Comparison of ENCODE assay signal across 2 cellular contexts in genomic region chr10:19488592-19489280, GRCh38.
TF ChIP-seq lines count a peak whose summit lies in the region.

No MANE protein-coding gene starts in this region.

TF ChIP-seq in H1, 55 proteins besides CTCF, POLR2A, EP300 and RAD21 (continues in another document):
- TF ChIP-seq GTF2F1 (IDR thresholded peaks at IDR 0.05; ENCODE audit: borderline replicate concordance, low read depth, low read length) (no peak), FOSL1 (IDR thresholded peaks at IDR 0.05; ENCODE audit: insufficient read depth, low read depth, low read length) (no peak), KDM5A (IDR thresholded peaks at IDR 0.05; ENCODE audit: low read length) (no peak), CHD2 (IDR thresholded peaks at IDR 0.05; ENCODE audit: low read length) (peak; percentile 39; the same call in 1 of the 2 replicates), TBP (IDR thresholded peaks at IDR 0.05; ENCODE audit: low read depth, low read length) (no peak; the same call in 1 of the 2 replicates), RNF2 (IDR thresholded peaks at IDR 0.05; ENCODE audit: borderline replicate concordance, low read depth, low read length, missing control alignments, poor library complexity, severe bottlenecking) (no peak), RBBP5 (IDR thresholded peaks at IDR 0.05; ENCODE audit: borderline replicate concordance, low read depth, low read length) (peak; percentile 76; the same call in 1 of the 2 replicates), HDAC2 (IDR thresholded peaks at IDR 0.05; ENCODE audit: borderline replicate concordance in 1 of 2, low read depth in 2 of 2, low read length in 2 of 2) (0 out of 4 replicates have a peak, but pooled peaks of 1 of the 2 experiments have one; percentile 41), TEAD4 (IDR thresholded peaks at IDR 0.05; ENCODE audit: low read depth, low read length) (no peak), HDAC6 (IDR thresholded peaks at IDR 0.05; ENCODE audit: low read depth, low read length) (no peak), SP4 (IDR thresholded peaks at IDR 0.05; ENCODE audit: low read length) (no peak), RFX5 (IDR thresholded peaks at IDR 0.05; ENCODE audit: borderline replicate concordance, low read depth, low read length) (peak; percentile 56), TAF1 (IDR thresholded peaks at IDR 0.05; ENCODE audit: low read depth, low read length) (0 out of 2 replicates have a peak, but pooled peaks have one; percentile 44)
- TF ChIP-seq, protein P1, sequence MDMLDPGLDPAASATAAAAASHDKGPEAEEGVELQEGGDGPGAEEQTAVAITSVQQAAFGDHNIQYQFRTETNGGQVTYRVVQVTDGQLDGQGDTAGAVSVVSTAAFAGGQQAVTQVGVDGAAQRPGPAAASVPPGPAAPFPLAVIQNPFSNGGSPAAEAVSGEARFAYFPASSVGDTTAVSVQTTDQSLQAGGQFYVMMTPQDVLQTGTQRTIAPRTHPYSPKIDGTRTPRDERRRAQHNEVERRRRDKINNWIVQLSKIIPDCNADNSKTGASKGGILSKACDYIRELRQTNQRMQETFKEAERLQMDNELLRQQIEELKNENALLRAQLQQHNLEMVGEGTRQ (IDR thresholded peaks at IDR 0.05; ENCODE audit: low read length), result no peak
- TF ChIP-seq, protein P2, sequence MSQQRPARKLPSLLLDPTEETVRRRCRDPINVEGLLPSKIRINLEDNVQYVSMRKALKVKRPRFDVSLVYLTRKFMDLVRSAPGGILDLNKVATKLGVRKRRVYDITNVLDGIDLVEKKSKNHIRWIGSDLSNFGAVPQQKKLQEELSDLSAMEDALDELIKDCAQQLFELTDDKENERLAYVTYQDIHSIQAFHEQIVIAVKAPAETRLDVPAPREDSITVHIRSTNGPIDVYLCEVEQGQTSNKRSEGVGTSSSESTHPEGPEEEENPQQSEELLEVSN (IDR thresholded peaks at IDR 0.05), result peak; percentile 92
- TF ChIP-seq, protein P3, sequence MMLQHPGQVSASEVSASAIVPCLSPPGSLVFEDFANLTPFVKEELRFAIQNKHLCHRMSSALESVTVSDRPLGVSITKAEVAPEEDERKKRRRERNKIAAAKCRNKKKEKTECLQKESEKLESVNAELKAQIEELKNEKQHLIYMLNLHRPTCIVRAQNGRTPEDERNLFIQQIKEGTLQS (IDR thresholded peaks at IDR 0.05; ENCODE audit: insufficient read depth, low read depth, low read length), result no peak
- TF ChIP-seq, protein P4, sequence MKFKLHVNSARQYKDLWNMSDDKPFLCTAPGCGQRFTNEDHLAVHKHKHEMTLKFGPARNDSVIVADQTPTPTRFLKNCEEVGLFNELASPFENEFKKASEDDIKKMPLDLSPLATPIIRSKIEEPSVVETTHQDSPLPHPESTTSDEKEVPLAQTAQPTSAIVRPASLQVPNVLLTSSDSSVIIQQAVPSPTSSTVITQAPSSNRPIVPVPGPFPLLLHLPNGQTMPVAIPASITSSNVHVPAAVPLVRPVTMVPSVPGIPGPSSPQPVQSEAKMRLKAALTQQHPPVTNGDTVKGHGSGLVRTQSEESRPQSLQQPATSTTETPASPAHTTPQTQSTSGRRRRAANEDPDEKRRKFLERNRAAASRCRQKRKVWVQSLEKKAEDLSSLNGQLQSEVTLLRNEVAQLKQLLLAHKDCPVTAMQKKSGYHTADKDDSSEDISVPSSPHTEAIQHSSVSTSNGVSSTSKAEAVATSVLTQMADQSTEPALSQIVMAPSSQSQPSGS (IDR thresholded peaks at IDR 0.05; ENCODE audit: low read length), result no peak

TF ChIP-seq in HepG2, 621 proteins besides CTCF, POLR2A, EP300 and RAD21 (continues in another document):
- TF ChIP-seq, protein P5, sequence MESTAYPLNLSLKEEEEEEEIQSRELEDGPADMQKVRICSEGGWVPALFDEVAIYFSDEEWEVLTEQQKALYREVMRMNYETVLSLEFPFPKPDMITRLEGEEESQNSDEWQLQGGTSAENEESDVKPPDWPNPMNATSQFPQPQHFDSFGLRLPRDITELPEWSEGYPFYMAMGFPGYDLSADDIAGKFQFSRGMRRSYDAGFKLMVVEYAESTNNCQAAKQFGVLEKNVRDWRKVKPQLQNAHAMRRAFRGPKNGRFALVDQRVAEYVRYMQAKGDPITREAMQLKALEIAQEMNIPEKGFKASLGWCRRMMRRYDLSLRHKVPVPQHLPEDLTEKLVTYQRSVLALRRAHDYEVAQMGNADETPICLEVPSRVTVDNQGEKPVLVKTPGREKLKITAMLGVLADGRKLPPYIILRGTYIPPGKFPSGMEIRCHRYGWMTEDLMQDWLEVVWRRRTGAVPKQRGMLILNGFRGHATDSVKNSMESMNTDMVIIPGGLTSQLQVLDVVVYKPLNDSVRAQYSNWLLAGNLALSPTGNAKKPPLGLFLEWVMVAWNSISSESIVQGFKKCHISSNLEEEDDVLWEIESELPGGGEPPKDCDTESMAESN (CRISPR knock-in tag; conservative IDR thresholded peaks at IDR 0.05), result no peak
- TF ChIP-seq ZNF564 (CRISPR knock-in tag; IDR thresholded peaks at IDR 0.05) (no peak), DPF2 (CRISPR knock-in tag; IDR thresholded peaks at IDR 0.05; ENCODE audit: borderline replicate concordance, low read depth) (no peak), ZNF770 (CRISPR knock-in tag; IDR thresholded peaks at IDR 0.05) (no peak), HIVEP1 (CRISPR knock-in tag; IDR thresholded peaks at IDR 0.05) (no peak), SMAD9 (CRISPR knock-in tag; IDR thresholded peaks at IDR 0.05) (no peak), GABPA (IDR thresholded peaks at IDR 0.05; ENCODE audit: low read depth, low read length) (peak; percentile 23; the same call in 1 of the 2 replicates), GABPA (CRISPR knock-in tag; IDR thresholded peaks at IDR 0.05; ENCODE audit: low read depth) (peak; percentile 19; the same call in 1 of the 2 replicates), HCFC1 (IDR thresholded peaks at IDR 0.05; ENCODE audit: low read depth, low read length) (no peak), ZFP36 (IDR thresholded peaks at IDR 0.05; ENCODE audit: borderline replicate concordance, low read depth, low read length, partially characterized antibody) (no peak), ZNF3 (CRISPR knock-in tag; IDR thresholded peaks at IDR 0.05) (no peak), HOXA5 (CRISPR knock-in tag; IDR thresholded peaks at IDR 0.05) (no peak), ZNF251 (CRISPR knock-in tag; IDR thresholded peaks at IDR 0.05) (no peak), PLRG1 (conservative IDR thresholded peaks at IDR 0.05) (no peak), ZNF670 (CRISPR knock-in tag; IDR thresholded peaks at IDR 0.05; ENCODE audit: borderline replicate concordance) (no peak), ZBTB38 (CRISPR knock-in tag; IDR thresholded peaks at IDR 0.05) (no peak), NFATC3 (CRISPR knock-in tag; IDR thresholded peaks at IDR 0.05) (no peak), ZNF615 (CRISPR knock-in tag; IDR thresholded peaks at IDR 0.05; ENCODE audit: borderline replicate concordance) (no peak), ZMYM4 (CRISPR knock-in tag; IDR thresholded peaks at IDR 0.05) (peak; percentile 56; the same call in 1 of the 2 replicates), ZFP82 (CRISPR knock-in tag; IDR thresholded peaks at IDR 0.05; ENCODE audit: borderline replicate concordance) (no peak), BRCA1 (CRISPR knock-in tag; IDR thresholded peaks at IDR 0.05) (no peak), ZNF713 (CRISPR knock-in tag; IDR thresholded peaks at IDR 0.05) (no peak), RFX3 (CRISPR knock-in tag; IDR thresholded peaks at IDR 0.05) (no peak), NR2C2 (CRISPR knock-in tag; IDR thresholded peaks at IDR 0.05; ENCODE audit: borderline replicate concordance) (0 out of 2 replicates have a peak, but pooled peaks have one; percentile 28), GABPB1 (CRISPR knock-in tag; IDR thresholded peaks at IDR 0.05) (peak; percentile 63), KDM4B (CRISPR knock-in tag; IDR thresholded peaks at IDR 0.05) (no peak), ZNF773 (CRISPR knock-in tag; IDR thresholded peaks at IDR 0.05; ENCODE audit: borderline replicate concordance) (no peak), ZBTB39 (CRISPR knock-in tag; IDR thresholded peaks at IDR 0.05) (no peak), ELK4 (CRISPR knock-in tag; IDR thresholded peaks at IDR 0.05; ENCODE audit: borderline replicate concordance) (no peak), CHD2 (IDR thresholded peaks at IDR 0.05; ENCODE audit: low read depth, low read length) (no peak), KLF6 (CRISPR knock-in tag; IDR thresholded peaks at IDR 0.05) (no peak), POGZ (CRISPR knock-in tag; IDR thresholded peaks at IDR 0.05) (no peak), KDM5B (CRISPR knock-in tag; IDR thresholded peaks at IDR 0.05; ENCODE audit: borderline replicate concordance) (no peak)
- TF ChIP-seq, protein P6, sequence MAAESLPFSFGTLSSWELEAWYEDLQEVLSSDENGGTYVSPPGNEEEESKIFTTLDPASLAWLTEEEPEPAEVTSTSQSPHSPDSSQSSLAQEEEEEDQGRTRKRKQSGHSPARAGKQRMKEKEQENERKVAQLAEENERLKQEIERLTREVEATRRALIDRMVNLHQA (CRISPR knock-in tag; IDR thresholded peaks at IDR 0.05), result no peak
- TF ChIP-seq, protein P7, sequence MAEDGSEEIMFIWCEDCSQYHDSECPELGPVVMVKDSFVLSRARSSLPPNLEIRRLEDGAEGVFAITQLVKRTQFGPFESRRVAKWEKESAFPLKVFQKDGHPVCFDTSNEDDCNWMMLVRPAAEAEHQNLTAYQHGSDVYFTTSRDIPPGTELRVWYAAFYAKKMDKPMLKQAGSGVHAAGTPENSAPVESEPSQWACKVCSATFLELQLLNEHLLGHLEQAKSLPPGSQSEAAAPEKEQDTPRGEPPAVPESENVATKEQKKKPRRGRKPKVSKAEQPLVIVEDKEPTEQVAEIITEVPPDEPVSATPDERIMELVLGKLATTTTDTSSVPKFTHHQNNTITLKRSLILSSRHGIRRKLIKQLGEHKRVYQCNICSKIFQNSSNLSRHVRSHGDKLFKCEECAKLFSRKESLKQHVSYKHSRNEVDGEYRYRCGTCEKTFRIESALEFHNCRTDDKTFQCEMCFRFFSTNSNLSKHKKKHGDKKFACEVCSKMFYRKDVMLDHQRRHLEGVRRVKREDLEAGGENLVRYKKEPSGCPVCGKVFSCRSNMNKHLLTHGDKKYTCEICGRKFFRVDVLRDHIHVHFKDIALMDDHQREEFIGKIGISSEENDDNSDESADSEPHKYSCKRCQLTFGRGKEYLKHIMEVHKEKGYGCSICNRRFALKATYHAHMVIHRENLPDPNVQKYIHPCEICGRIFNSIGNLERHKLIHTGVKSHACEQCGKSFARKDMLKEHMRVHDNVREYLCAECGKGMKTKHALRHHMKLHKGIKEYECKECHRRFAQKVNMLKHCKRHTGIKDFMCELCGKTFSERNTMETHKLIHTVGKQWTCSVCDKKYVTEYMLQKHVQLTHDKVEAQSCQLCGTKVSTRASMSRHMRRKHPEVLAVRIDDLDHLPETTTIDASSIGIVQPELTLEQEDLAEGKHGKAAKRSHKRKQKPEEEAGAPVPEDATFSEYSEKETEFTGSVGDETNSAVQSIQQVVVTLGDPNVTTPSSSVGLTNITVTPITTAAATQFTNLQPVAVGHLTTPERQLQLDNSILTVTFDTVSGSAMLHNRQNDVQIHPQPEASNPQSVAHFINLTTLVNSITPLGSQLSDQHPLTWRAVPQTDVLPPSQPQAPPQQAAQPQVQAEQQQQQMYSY (CRISPR knock-in tag; IDR thresholded peaks at IDR 0.05), result no peak
- TF ChIP-seq, protein P8, sequence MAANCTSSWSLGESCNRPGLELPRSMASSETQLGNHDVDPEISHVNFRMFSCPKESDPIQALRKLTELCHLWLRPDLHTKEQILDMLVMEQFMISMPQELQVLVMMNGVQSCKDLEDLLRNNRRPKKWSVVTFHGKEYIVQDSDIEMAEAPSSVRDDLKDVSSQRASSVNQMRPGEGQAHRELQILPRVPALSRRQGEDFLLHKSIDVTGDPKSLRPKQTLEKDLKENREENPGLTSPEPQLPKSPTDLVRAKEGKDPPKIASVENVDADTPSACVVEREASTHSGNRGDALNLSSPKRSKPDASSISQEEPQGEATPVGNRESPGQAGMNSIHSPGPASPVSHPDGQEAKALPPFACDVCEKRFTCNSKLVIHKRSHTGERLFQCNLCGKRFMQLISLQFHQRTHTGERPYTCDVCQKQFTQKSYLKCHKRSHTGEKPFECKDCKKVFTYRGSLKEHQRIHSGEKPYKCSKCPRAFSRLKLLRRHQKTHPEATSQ (CRISPR knock-in tag; IDR thresholded peaks at IDR 0.05; ENCODE audit: borderline replicate concordance), result no peak
